ENCODE assay signal across 20 cellular contexts in the genomic region with DNA sequence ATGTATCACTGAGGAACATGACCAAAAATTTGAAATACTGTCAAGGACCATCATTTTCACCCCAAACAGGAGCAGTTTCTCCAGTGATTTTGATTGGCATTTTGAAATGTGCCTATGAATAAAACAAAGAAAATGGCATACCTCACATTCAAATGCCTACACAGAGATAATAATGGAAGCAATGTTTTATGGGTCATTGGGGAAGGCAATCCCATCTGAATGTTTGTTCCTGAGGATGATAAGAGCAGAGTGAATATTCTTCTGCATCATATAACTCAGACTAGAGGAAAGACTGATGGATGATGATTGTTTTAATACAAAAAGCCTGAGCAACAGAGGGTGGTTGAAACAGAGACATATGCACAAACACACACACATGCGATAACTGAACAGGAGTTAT.
"Had no signal": no experiment of that assay in that cellular context is flagged by ENCODE, and none has a peak within 500 bp of the region (broad histone marks: within the 10 kb centered on the region; RNA-seq: fewer than 3 reads in every experiment).

No MANE protein-coding gene starts in this region.

- H3K4me1 Mint-ChIP-seq: naive thymus-derived CD4-positive, alpha-beta T cell; nephron progenitor cell had no signal

- H3K4me3 Mint-ChIP-seq: naive thymus-derived CD4-positive, alpha-beta T cell; nephron progenitor cell had no signal

- H3K36me3 Mint-ChIP-seq: naive thymus-derived CD4-positive, alpha-beta T cell had no signal

- ATAC-seq: esophagus mucosa; heart left ventricle; naive thymus-derived CD4-positive, alpha-beta T cell had no signal

- H3K27me3 ChIP-seq: dorsolateral prefrontal cortex, heart left ventricle, right atrium auricular region, sigmoid colon, stomach, transverse colon had no signal

- H3K27ac ChIP-seq: coronary artery, dorsolateral prefrontal cortex, heart left ventricle, right atrium auricular region, sigmoid colon, skin epidermis, stomach, thoracic aorta, transverse colon had no signal

- H3K4me3 ChIP-seq: coronary artery, dorsolateral prefrontal cortex, heart left ventricle, right atrium auricular region, sigmoid colon, skin epidermis, stomach, thoracic aorta, transverse colon had no signal

- H3K36me3 ChIP-seq: heart left ventricle, right atrium auricular region, sigmoid colon, stomach, thoracic aorta, transverse colon had no signal

- H3K9me3 ChIP-seq: right atrium auricular region, sigmoid colon, thoracic aorta, transverse colon had no signal

- H3K27ac Mint-ChIP-seq: naive thymus-derived CD4-positive, alpha-beta T cell had no signal

- H3K4me1 ChIP-seq: heart left ventricle, right atrium auricular region, sigmoid colon, stomach, transverse colon had no signal

- DNase-seq: dorsolateral prefrontal cortex; effector CD8-positive, alpha-beta T cell; heart left ventricle; hippocampal formation; kidney glomerular epithelial cell; mesendoderm; naive thymus-derived CD4-positive, alpha-beta T cell; nephron progenitor cell; posterior cingulate gyrus; sigmoid colon; stimulated activated CD4-positive, alpha-beta T cell treated with anti-CD3 and anti-CD28 coated beads, Interleukin-12 subunit alpha, Interleukin-12 subunit beta, amount 100 ng/mL, for 4 hours; stimulated activated naive CD4-positive, alpha-beta T cell; stomach; substantia nigra; transverse colon had no signal

- H3K27me3 Mint-ChIP-seq: naive thymus-derived CD4-positive, alpha-beta T cell had no signal
